In the genomic region with DNA sequence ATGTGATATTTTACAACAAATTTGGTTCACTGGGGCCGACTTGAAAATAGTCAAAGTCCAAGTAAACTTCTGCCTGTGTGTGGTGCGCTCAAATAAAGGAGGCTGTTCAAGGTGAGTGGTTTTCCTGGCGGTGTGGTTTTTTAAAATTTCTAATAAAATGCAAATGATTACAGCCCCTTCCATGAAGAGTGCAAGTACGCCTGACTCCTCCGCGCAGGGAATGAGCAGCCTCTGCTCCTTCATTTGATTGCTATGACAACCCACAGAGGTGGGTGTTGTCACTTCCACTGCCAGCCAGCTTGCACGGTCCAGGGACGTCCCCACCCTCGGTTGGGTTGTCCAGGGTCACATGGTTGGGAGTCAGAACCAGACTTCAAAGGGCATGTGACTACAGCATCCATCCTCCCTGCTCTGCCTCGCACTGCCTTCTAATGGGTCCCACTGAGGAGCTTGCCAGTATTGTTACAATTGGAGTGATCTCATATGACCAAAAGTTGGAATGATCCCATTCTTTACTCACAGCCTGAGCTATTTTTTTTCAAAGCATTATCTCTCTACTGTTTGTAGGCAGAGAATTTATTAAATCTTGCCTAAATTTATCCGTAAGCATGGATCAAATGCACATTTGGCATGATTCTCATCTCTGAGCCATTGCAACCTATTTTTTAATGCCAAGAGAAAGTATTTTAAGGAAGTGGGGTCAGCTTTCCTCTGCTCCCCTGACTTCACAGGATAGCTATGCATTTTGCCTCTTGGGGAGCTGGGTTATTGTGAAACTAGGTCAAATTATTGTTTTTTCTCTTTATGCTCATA, we compare ENCODE assay signal across 12 cellular contexts.
DNase-seq lines count a peak whose midpoint lies in the region; ATAC-seq, FAIRE-seq and TF ChIP-seq lines count a peak whose summit lies in the region.
"Had no signal": no experiment of that assay in that cellular context is flagged by ENCODE, and none has a peak within 500 bp of the region (broad histone marks: within the 10 kb centered on the region; RNA-seq: fewer than 3 reads in every experiment).

No MANE protein-coding gene starts in this region.

- H3K4me1 ChIP-seq in adipocyte (ENCODE audit: control insufficient read depth, insufficient read depth, low read length), result peaks cover 47% of the 10 kb centered on the region
- H3K4me1 ChIP-seq in heart left ventricle, result peaks cover 0 to 46% (median 32%) of the 10 kb centered on the region in 12 donors

- FAIRE-seq in RCC 7860 (lab: Jason Lieb, UNC), result no peak
- FAIRE-seq: H1, TTC549 had no signal

- no peak for TF ChIP-seq CTCF in heart left ventricle (IDR thresholded peaks at IDR 0.05)

- TF ChIP-seq POLR2A in heart left ventricle (IDR thresholded peaks at IDR 0.05), result no peak

- intact Hi-C loops in heart left ventricle (cut with DNase I), result loop anchor here in 1 of 10 donors (5.0 kb wide), 1 partner anchor 47 kb away; no protein-coding TSS in a partner anchor

- peak; percentile 84 to 93 (median 90) for ATAC-seq in heart left ventricle

- H3K27ac ChIP-seq in heart left ventricle, result peak overlapping the region in 11 of 12 donors; percentile 12 to 66 (median 52)

- 48 to 51% (median 50%) methylated on average over 11 of the region's 11 CpGs for WGBS in heart left ventricle, 4 donors

- DNase-seq in EH (ENCODE audit: low read depth), result peak; percentile 86
- peak; percentile 92 for DNase-seq in adipocyte (ENCODE audit: low read depth)
- peak in 4 of 5 donors; percentile 60 to 82 (median 68) for DNase-seq in heart left ventricle
- DNase-seq in renal cortical epithelial cell (ENCODE audit: low read depth), result peak; percentile 23
- DNase-seq in NCI-H526 treated with DMSO at 0.1 percent for 48 hours (lab: John Stamatoyannopoulos, UW), result no peak
- DNase-seq in NCI-H82 treated with DMSO at 0.1 percent for 48 hours (lab: John Stamatoyannopoulos, UW; ENCODE audit: unreplicated experiment), result no peak
- DNase-seq in RCC 7860 (ENCODE audit: low spot score), result no peak
- no peak for DNase-seq in SHP77 treated with DMSO at 0.1 percent for 48 hours (lab: John Stamatoyannopoulos, UW)
- DNase-seq: NCI-H1048; stimulated activated CD8-positive, alpha-beta memory T cell treated with anti-CD3 and anti-CD28 coated beads, Interleukin-4, amount 100 ng/mL, for 48 hours had no signal

- no peaks in the 10 kb centered on the region for H3K27me3 ChIP-seq in adipocyte (replicated peaks; ENCODE audit: control insufficient read depth, insufficient read depth, low read length)
- H3K27me3 ChIP-seq in heart left ventricle, result no peaks in the 10 kb centered on the region

- H3K36me3 ChIP-seq in adipocyte (ENCODE audit: control insufficient read depth, insufficient read depth, low read length, severe bottlenecking) (no peaks in the 10 kb centered on the region), heart left ventricle (no peaks in the 10 kb centered on the region)

- peak overlapping the region; percentile 40 for H3K9ac ChIP-seq in adipocyte (ENCODE audit: low read length)

- H3K9me3 ChIP-seq in adipocyte (ENCODE audit: control insufficient read depth, low read length) (no peaks in the 10 kb centered on the region), heart left ventricle (no peaks in the 10 kb centered on the region)

- H3K4me3 ChIP-seq in adipocyte (ENCODE audit: low read length) (peak overlapping the region; percentile 44), heart left ventricle (no peak overlapping the region)

Comparison
In these comparisons a context has a peak if more than half of its experiments do, and no peak if none do; other contexts are left out.
1. DNase-seq: peak in EH (single experiment), adipocyte (single experiment), heart left ventricle (4 of 5) and renal cortical epithelial cell (single experiment); none in NCI-H526 treated with DMSO at 0.1 percent for 48 hours (single experiment), NCI-H82 treated with DMSO at 0.1 percent for 48 hours (single experiment), RCC 7860 (single experiment) and SHP77 treated with DMSO at 0.1 percent for 48 hours (single experiment).